Comparison of ENCODE assay signal across 16 cellular contexts in the genomic region with DNA sequence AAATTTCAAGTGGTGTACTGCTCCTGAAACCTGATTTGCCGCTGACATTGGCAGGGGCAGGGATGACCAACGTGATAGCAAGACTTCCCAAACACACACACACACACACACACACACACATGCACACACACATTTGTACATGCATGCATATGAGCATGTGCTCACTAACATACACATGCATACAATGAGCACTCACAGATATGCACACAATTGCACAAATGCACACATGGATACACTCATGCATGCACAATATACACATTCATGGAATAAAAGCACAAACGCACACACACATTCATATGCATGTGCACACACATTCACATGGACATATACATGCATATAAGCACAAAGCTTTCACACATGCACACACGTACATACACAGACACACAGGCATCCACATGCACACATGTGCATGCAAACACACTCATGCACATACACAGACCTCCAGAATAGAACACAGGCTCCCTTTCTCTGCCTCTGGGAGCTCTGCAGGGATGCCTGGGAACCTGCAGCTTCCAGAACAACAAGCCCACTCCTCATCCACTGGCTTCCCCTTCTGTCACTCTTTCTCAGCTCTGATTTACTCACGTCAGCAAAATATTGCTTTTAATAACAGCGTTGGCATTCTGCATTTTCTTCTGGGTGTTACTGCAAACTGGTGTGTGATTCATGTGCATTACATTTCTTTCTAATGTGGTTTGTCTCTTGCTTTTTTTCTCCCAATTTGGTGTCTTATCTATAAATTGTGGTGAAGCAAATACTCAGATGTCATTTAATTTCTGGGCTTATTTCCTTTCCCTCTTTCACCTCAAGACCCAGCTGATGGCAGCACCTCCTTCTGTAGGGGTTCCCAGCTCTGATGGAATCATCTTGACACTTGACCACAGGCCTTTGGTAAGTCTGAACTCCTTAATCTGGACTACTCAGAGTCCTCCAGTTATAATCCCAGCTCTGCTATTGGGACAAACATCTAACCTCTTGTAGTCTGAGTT.
"Had no signal": no experiment of that assay in that cellular context is flagged by ENCODE, and none has a peak within 500 bp of the region (broad histone marks: within the 10 kb centered on the region; RNA-seq: fewer than 3 reads in every experiment).

No MANE protein-coding gene starts in this region.

- H3K36me3 Mint-ChIP-seq: activated CD4-positive, alpha-beta memory T cell treated with anti-CD3 and anti-CD28 coated beads for 36 hours; stimulated activated memory B cell treated with anti-CD40 and anti-IgM and Interleukin-4, amounts not matched to agents 10 μg/mL and 1 μg/mL and 100 μg/mL, for 72 hours had no signal

- H3K27ac ChIP-seq: transverse colon had no signal

- H3K4me3 Mint-ChIP-seq: activated CD4-positive, alpha-beta memory T cell treated with anti-CD3 and anti-CD28 coated beads for 36 hours; activated T-cell treated with anti-CD3 and anti-CD28 coated beads, Interleukin-2, amount 50 U/mL, for 72 hours; memory B cell; nephron; stimulated activated memory B cell treated with anti-CD40 and anti-IgM and Interleukin-4, amounts not matched to agents 10 μg/mL and 1 μg/mL and 100 μg/mL, for 72 hours had no signal

- H3K4me1 ChIP-seq: transverse colon had no signal

- H3K4me1 Mint-ChIP-seq: memory B cell; nephron; stimulated activated memory B cell treated with anti-CD40 and anti-IgM and Interleukin-4, amounts not matched to agents 10 μg/mL and 1 μg/mL and 100 μg/mL, for 72 hours had no signal

- H3K9me3 ChIP-seq: transverse colon had no signal

- H3K27ac Mint-ChIP-seq: activated CD4-positive, alpha-beta memory T cell treated with anti-CD3 and anti-CD28 coated beads for 36 hours; activated T-cell treated with anti-CD3 and anti-CD28 coated beads, Interleukin-2, amount 50 U/mL, for 72 hours; memory B cell; nephron; progenitor cell of endocrine pancreas; stimulated activated memory B cell treated with anti-CD40 and anti-IgM and Interleukin-4, amounts not matched to agents 10 μg/mL and 1 μg/mL and 100 μg/mL, for 72 hours had no signal

- ATAC-seq: right cardiac atrium; stimulated activated memory B cell treated with anti-CD40 and anti-IgM and Interleukin-4, amounts not matched to agents 10 μg/mL and 1 μg/mL and 100 μg/mL, for 72 hours had no signal

- H3K4me2 ChIP-seq: smooth muscle cell had no signal

- H3K36me3 ChIP-seq: transverse colon had no signal

- H3K4me3 ChIP-seq: smooth muscle cell, transverse colon had no signal

- H3K27me3 ChIP-seq: foreskin keratinocyte, transverse colon had no signal

- DNase-seq: activated CD4-positive, alpha-beta memory T cell treated with anti-CD3 and anti-CD28 coated beads for 36 hours; activated CD4-positive, CD25-positive, alpha-beta regulatory T cell treated with anti-CD3 and anti-CD28 coated beads, Interleukin-2, amount 50 U/mL, for 72 hours; activated CD8-positive, alpha-beta memory T cell treated with anti-CD3 and anti-CD28 coated beads, Interleukin-2, amount 50 U/mL, for 4 hours; activated gamma-delta T cell treated with Interleukin-2 at 50 U/mL for 16 hours; activated T-cell treated with anti-CD3 and anti-CD28 coated beads, Interleukin-2, amount 50 U/mL, for 72 hours; aorta; occipital lobe; right cardiac atrium; substantia nigra; transverse colon had no signal
